In the genomic region with DNA sequence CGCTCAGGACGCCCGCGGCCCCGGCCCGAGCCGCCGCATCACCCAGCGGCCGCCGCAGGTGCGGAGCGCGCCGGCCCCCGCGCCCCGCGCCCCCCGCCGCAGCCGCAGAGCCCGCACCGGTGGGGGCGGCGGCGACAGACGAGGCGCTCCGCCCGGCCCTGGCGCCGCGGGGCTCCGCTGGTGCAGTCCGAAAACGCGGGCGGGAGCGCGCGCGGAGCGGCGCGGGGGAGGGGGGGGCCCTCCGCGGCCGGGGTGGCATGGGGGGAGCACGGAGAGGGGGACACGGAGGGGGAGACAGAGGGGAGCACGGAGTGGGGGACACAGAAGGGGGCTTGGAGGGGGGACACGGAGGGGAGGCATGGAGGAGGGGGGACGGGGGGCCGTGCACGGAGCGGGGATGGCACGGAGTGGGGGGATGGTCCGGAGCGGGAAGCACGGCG, we compare ENCODE assay signal across 2 cellular contexts.
TF ChIP-seq lines count a peak whose summit lies in the region.

A gene with protein sequence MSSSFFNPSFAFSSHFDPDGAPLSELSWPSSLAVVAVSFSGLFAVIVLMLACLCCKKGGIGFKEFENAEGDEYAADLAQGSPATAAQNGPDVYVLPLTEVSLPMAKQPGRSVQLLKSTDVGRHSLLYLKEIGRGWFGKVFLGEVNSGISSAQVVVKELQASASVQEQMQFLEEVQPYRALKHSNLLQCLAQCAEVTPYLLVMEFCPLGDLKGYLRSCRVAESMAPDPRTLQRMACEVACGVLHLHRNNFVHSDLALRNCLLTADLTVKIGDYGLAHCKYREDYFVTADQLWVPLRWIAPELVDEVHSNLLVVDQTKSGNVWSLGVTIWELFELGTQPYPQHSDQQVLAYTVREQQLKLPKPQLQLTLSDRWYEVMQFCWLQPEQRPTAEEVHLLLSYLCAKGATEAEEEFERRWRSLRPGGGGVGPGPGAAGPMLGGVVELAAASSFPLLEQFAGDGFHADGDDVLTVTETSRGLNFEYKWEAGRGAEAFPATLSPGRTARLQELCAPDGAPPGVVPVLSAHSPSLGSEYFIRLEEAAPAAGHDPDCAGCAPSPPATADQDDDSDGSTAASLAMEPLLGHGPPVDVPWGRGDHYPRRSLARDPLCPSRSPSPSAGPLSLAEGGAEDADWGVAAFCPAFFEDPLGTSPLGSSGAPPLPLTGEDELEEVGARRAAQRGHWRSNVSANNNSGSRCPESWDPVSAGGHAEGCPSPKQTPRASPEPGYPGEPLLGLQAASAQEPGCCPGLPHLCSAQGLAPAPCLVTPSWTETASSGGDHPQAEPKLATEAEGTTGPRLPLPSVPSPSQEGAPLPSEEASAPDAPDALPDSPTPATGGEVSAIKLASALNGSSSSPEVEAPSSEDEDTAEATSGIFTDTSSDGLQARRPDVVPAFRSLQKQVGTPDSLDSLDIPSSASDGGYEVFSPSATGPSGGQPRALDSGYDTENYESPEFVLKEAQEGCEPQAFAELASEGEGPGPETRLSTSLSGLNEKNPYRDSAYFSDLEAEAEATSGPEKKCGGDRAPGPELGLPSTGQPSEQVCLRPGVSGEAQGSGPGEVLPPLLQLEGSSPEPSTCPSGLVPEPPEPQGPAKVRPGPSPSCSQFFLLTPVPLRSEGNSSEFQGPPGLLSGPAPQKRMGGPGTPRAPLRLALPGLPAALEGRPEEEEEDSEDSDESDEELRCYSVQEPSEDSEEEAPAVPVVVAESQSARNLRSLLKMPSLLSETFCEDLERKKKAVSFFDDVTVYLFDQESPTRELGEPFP (N-terminal part only) (minus strand): TSS at position 189 of the 440 bp plus-strand sequence. CDS start 229 bp downstream, outside the sequence.

TF ChIP-seq in H1, 55 proteins besides CTCF, POLR2A, EP300 and RAD21:
- TF ChIP-seq SP1 (IDR thresholded peaks at IDR 0.05; ENCODE audit: low read depth, low read length) (no peak), SIRT6 (IDR thresholded peaks at IDR 0.05; ENCODE audit: low read length) (no peak), PHF8 (conservative IDR thresholded peaks at IDR 0.05; ENCODE audit: low read depth, low read length) (no peak), HDAC6 (IDR thresholded peaks at IDR 0.05; ENCODE audit: low read depth, low read length) (no peak), RXRA (IDR thresholded peaks at IDR 0.05; ENCODE audit: insufficient read depth, low read depth, low read length) (no peak), CTBP2 (IDR thresholded peaks at IDR 0.05; ENCODE audit: borderline replicate concordance, insufficient read depth, insufficient read length, low read length) (no peak), KDM5A (IDR thresholded peaks at IDR 0.05; ENCODE audit: low read length) (no peak), BRCA1 (IDR thresholded peaks at IDR 0.05; ENCODE audit: low read depth, low read length) (no peak), JUND (IDR thresholded peaks at IDR 0.05; ENCODE audit: low read length) (no peak), CREB1 (IDR thresholded peaks at IDR 0.05) (no peak), GABPA (IDR thresholded peaks at IDR 0.05; ENCODE audit: borderline replicate concordance, insufficient read depth, low read length) (no peak), RBBP5 (IDR thresholded peaks at IDR 0.05; ENCODE audit: borderline replicate concordance, low read depth, low read length) (no peak), SIX5 (IDR thresholded peaks at IDR 0.05; ENCODE audit: low read depth, low read length) (no peak), MAFK (IDR thresholded peaks at IDR 0.05; ENCODE audit: low read depth, low read length) (no peak), EZH2 (IDR thresholded peaks at IDR 0.05; ENCODE audit: low read depth, low read length, severe bottlenecking) (no peak), NRF1 (IDR thresholded peaks at IDR 0.05; ENCODE audit: low read depth, low read length) (no peak)
- TF ChIP-seq, protein P1, sequence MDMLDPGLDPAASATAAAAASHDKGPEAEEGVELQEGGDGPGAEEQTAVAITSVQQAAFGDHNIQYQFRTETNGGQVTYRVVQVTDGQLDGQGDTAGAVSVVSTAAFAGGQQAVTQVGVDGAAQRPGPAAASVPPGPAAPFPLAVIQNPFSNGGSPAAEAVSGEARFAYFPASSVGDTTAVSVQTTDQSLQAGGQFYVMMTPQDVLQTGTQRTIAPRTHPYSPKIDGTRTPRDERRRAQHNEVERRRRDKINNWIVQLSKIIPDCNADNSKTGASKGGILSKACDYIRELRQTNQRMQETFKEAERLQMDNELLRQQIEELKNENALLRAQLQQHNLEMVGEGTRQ (IDR thresholded peaks at IDR 0.05; ENCODE audit: low read length), result no peak

TF ChIP-seq in GM12891, 5 proteins besides CTCF, POLR2A, EP300 and RAD21:
- TF ChIP-seq SPI1 (IDR thresholded peaks at IDR 0.05; ENCODE audit: low read depth, low read length) (no peak), POU2F2 (IDR thresholded peaks at IDR 0.05; ENCODE audit: low read depth, low read length) (no peak), TAF1 (IDR thresholded peaks at IDR 0.05; ENCODE audit: low read depth, low read length) (no peak), POLR2AphosphoS5 (IDR thresholded peaks at IDR 0.05; ENCODE audit: low read depth, low read length) (no peak), PAX5 (IDR thresholded peaks at IDR 0.05; ENCODE audit: insufficient read depth, low read length, severe bottlenecking) (no peak)
